Comparison of ENCODE assay signal across 9 cellular contexts in the genomic region with DNA sequence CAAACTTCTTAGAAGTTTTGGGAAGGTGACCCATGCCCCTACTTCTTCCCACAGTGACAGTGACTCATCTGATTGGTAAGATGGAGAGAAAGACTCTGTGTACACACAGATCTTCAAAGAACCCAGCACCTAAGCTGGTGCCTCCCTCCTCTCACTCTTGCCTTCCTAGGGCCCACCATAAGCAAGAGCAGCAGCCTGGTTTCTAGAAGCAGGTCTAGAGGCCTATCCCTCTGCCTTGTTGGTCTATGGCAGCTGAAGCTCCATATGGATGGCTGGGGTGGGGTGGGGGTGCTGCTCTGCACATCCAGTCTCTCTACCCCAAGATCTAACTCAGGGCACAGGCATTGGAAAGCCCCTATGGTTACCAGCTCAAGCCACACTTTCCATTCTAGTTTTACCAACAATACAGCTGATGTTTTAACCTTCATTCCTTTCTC. TPM values are rescaled to one million over a fixed set of nuclear protein-coding genes. Genes with fewer than 3 reads are reported as not detected.
DNase-seq lines count a peak whose midpoint lies in the region; ATAC-seq and FAIRE-seq lines count a peak whose summit lies in the region.
"Had no signal": no experiment of that assay in that cellular context is flagged by ENCODE, and none has a peak within 500 bp of the region (broad histone marks: within the 10 kb centered on the region; RNA-seq: fewer than 3 reads in every experiment).

No MANE protein-coding gene starts in this region.

- H3K9ac ChIP-seq in neuronal stem cell (ENCODE audit: low read depth, low read length, poor library complexity): peak overlapping the region; percentile 36

- H2BK5ac ChIP-seq in neuronal stem cell (ENCODE audit: low read length): no peak overlapping the region

- peak in 3 of 4 experiments; percentile 19 to 40 (median 22) for ATAC-seq in T-cell (replicated peaks in 1 of 4)
- ATAC-seq in GM21528 (IDR thresholded peaks at IDR 0.05; ENCODE audit: low FRiP score, unreplicated experiment): no peak
- ATAC-seq in HG03520 (IDR thresholded peaks at IDR 0.05; ENCODE audit: unreplicated experiment): no peak

- no peak overlapping the region for H2BK12ac ChIP-seq in neuronal stem cell (ENCODE audit: low read length)

- H3K4me3 ChIP-seq in neuronal stem cell (ENCODE audit: low read length in 2 of 2): no peak overlapping the region

- peaks cover 49% of the 10 kb centered on the region for H3K36me3 Mint-ChIP-seq in T-cell
- H3K36me3 Mint-ChIP-seq in activated T-helper 2 cell treated with anti-CD3 and anti-CD28 coated beads, Interferon-gamma antibody, Interleukin-2, Interleukin-4, amounts not matched to agents 10 μg/mL and 5 μg/mL and 100 μg/mL, durations not matched to agents 14 hours and 24 hours and 36 hours (ENCODE audit: low read depth): peaks cover 79% of the 10 kb centered on the region

- intact Hi-C loops in activated T-helper 2 cell treated with anti-CD3 and anti-CD28 coated beads, Interferon-gamma antibody, Interleukin-2, Interleukin-4, amounts not matched to agents 10 μg/mL and 5 μg/mL and 100 μg/mL, durations not matched to agents 14 hours and 24 hours and 36 hours (cut with micrococcal nuclease): loop anchor here (5.0 kb wide), 1 partner anchor 68 kb away; no protein-coding TSS in a partner anchor

- H2BK120ac ChIP-seq in neuronal stem cell (ENCODE audit: low read depth, low read length): no peak overlapping the region

- peaks cover 35 to 58% (median 56%) of the 10 kb centered on the region in 3 donors for H3K4me1 Mint-ChIP-seq in T-cell
- H3K4me1 Mint-ChIP-seq in activated T-helper 2 cell treated with anti-CD3 and anti-CD28 coated beads, Interferon-gamma antibody, Interleukin-2, Interleukin-4, amounts not matched to agents 10 μg/mL and 5 μg/mL and 100 μg/mL, durations not matched to agents 14 hours and 24 hours and 36 hours (ENCODE audit: low read depth): peaks cover 57% of the 10 kb centered on the region

- no peak overlapping the region for H3K4me2 ChIP-seq in neuronal stem cell (ENCODE audit: insufficient read depth, low read length, poor library complexity, severe bottlenecking)

- no peak overlapping the region for H4K8ac ChIP-seq in neuronal stem cell (ENCODE audit: low read depth, low read length)

- H2BK15ac ChIP-seq in neuronal stem cell (ENCODE audit: low read length): no peak overlapping the region

- H3K23ac ChIP-seq in neuronal stem cell (ENCODE audit: low read depth, low read length, poor library complexity): no peak overlapping the region

- POLR2A ChIA-PET in T-cell (lab: Charles Lee): interaction anchor here (0.6 to 2.7 kb wide), 6 partner anchors 15 to 67 kb away, joined by 3 to 8 read pairs (median 5); partner anchors contain the start of gene STAT3 (in 1 of the 2)

- peak; percentile 78 for FAIRE-seq in GM18507 (lab: Jason Lieb, UNC)

- CTCF ChIA-PET in T-cell (lab: Charles Lee): interaction anchor here in 1 of 2 donors (0.7 to 1.9 kb wide), 4 partner anchors 9 to 48 kb away, joined by 3 to 15 read pairs (median 4); partner anchors contain the start of gene STAT3

- H3K9me3 ChIP-seq in neuronal stem cell (replicated peaks in 1 of 2; ENCODE audit: control insufficient read depth in 2 of 2, insufficient read depth in 1 of 2, low read depth in 1 of 2, low read length in 2 of 2): no peaks in the 10 kb centered on the region

- H3K4me3 Mint-ChIP-seq in T-cell: no peak overlapping the region
- H3K4me3 Mint-ChIP-seq in activated T-helper 2 cell treated with anti-CD3 and anti-CD28 coated beads, Interferon-gamma antibody, Interleukin-2, Interleukin-4, amounts not matched to agents 10 μg/mL and 5 μg/mL and 100 μg/mL, durations not matched to agents 14 hours and 24 hours and 36 hours (ENCODE audit: low read depth): peak overlapping the region; percentile 66

- no peak overlapping the region for H3K18ac ChIP-seq in neuronal stem cell (ENCODE audit: low read length)

- H3K27ac Mint-ChIP-seq in T-cell: peak overlapping the region; percentile 82 to 85
- H3K27ac Mint-ChIP-seq in activated T-helper 2 cell treated with anti-CD3 and anti-CD28 coated beads, Interferon-gamma antibody, Interleukin-2, Interleukin-4, amounts not matched to agents 10 μg/mL and 5 μg/mL and 100 μg/mL, durations not matched to agents 14 hours and 24 hours and 36 hours: peak overlapping the region; percentile 95

- no peak overlapping the region for H2AFZ ChIP-seq in neuronal stem cell (ENCODE audit: low read length)

- no peak overlapping the region for H2AK5ac ChIP-seq in neuronal stem cell (ENCODE audit: low read depth, low read length)

- H3K27ac ChIP-seq in neuronal stem cell (replicated peaks; ENCODE audit: low read length): no peak overlapping the region

- peaks cover 13 to 95% of the 10 kb centered on the region in 2 donors for H3K36me3 ChIP-seq in neuronal stem cell (replicated peaks in 1 of 2; ENCODE audit: control insufficient read depth in 2 of 2, insufficient read depth in 2 of 2, low read length in 2 of 2)

- H3K27me3 ChIP-seq in neuronal stem cell (ENCODE audit: control insufficient read depth in 3 of 3, insufficient read depth in 3 of 3, low read depth in 1 of 3, low read length in 3 of 3): no peaks in the 10 kb centered on the region

- H3K14ac ChIP-seq in neuronal stem cell (ENCODE audit: low read length): no peak overlapping the region

- H4K91ac ChIP-seq in neuronal stem cell (ENCODE audit: low read depth, low read length, poor library complexity): no peak overlapping the region

- no peaks in the 10 kb centered on the region for H3K27me3 Mint-ChIP-seq in T-cell
- H3K27me3 Mint-ChIP-seq in activated T-helper 2 cell treated with anti-CD3 and anti-CD28 coated beads, Interferon-gamma antibody, Interleukin-2, Interleukin-4, amounts not matched to agents 10 μg/mL and 5 μg/mL and 100 μg/mL, durations not matched to agents 14 hours and 24 hours and 36 hours (ENCODE audit: low read depth): no peaks in the 10 kb centered on the region

- H3K9me3 Mint-ChIP-seq in T-cell: no peaks in the 10 kb centered on the region
- H3K9me3 Mint-ChIP-seq in activated T-helper 2 cell treated with anti-CD3 and anti-CD28 coated beads, Interferon-gamma antibody, Interleukin-2, Interleukin-4, amounts not matched to agents 10 μg/mL and 5 μg/mL and 100 μg/mL, durations not matched to agents 14 hours and 24 hours and 36 hours: no peaks in the 10 kb centered on the region

- peaks cover 1% of the 10 kb centered on the region for H3K79me1 ChIP-seq in neuronal stem cell (ENCODE audit: low read depth, low read length)

- H3K4ac ChIP-seq in neuronal stem cell (ENCODE audit: low read length): no peak overlapping the region

- no peak for DNase-seq in GM18507 (ENCODE audit: extremely low spot score, insufficient read length, low read depth)
- DNase-seq in T-cell: peak in 4 of 34 experiments; percentile 5 to 33 (median 14)
- DNase-seq in activated T-helper 2 cell treated with anti-CD3 and anti-CD28 coated beads, Interferon-gamma antibody, Interleukin-2, Interleukin-4, amounts not matched to agents 10 μg/mL and 5 μg/mL and 100 μg/mL, durations not matched to agents 14 hours and 24 hours and 36 hours (ENCODE audit: low spot score): no peak
- DNase-seq in neuronal stem cell (ENCODE audit: low spot score): no peak
- no peak for DNase-seq in iPS-NIHi11 (ENCODE audit: low spot score)
- DNase-seq in hippocampal formation (lab: John Stamatoyannopoulos, UW): no peak
- DNase-seq: COR-L47 had no signal

- peaks cover 2 to 3% of the 10 kb centered on the region in 2 donors for H3K4me1 ChIP-seq in neuronal stem cell (ENCODE audit: control insufficient read depth in 2 of 2, insufficient read depth in 1 of 2, low read depth in 1 of 2, low read length in 2 of 2)

RNA-seq across cellular contexts. Expression of gene STAT3, which starts 47.5 kb away (rescaled TPM):
- 100 to 1,000 TPM; 113 to 242 (median 129) TPM for total RNA-seq in T-cell
- total RNA-seq in activated T-helper 2 cell treated with anti-CD3 and anti-CD28 coated beads, Interferon-gamma antibody, Interleukin-2, Interleukin-4, amounts not matched to agents 10 μg/mL and 5 μg/mL and 100 μg/mL, durations not matched to agents 14 hours and 24 hours and 36 hours: 250 and 262 TPM in 2 replicates
- polyA plus RNA-seq in neuronal stem cell (2013, experiment 1 of 2): 31.5 TPM
- 30.7 TPM for polyA plus RNA-seq in neuronal stem cell (2013, experiment 2 of 2)

RNA-seq across cellular contexts. Expression of gene STAT5A, which starts 52.4 kb away (rescaled TPM):
- 100 to 1,000 TPM; 141 to 160 (median 147) TPM for total RNA-seq in T-cell
- 288 and 302 TPM in 2 replicates for total RNA-seq in activated T-helper 2 cell treated with anti-CD3 and anti-CD28 coated beads, Interferon-gamma antibody, Interleukin-2, Interleukin-4, amounts not matched to agents 10 μg/mL and 5 μg/mL and 100 μg/mL, durations not matched to agents 14 hours and 24 hours and 36 hours
- polyA plus RNA-seq in neuronal stem cell (2013, experiment 1 of 2): 1.8 TPM
- polyA plus RNA-seq in neuronal stem cell (2013, experiment 2 of 2): 1.7 TPM

Comparison
In these comparisons a context has a peak if more than half of its experiments do, and no peak if none do; other contexts are left out.
1. ATAC-seq: peak in T-cell (3 of 4); none in GM21528 (single experiment) and HG03520 (single experiment).